Comparison of ENCODE assay signal across 1 cellular context in the genomic region with DNA sequence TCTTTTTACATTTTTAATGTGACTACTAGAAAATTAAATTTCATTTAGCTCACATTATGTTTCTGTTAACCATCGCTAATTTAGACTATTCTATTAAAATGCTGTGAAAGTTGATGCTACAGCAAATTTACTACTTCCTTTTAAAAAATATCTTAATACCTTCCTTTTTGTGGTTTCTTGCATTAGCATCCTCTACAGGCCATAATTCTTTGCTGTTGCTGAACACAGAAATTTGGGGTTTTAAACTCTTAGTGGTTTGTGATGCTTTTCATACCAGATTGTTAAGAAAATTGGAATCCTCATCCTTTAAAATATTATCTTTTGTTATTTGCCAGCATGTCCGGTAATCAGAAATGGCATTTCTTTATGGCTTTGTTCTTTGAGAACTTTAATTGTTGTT.
TF ChIP-seq lines count a peak whose summit lies in the region.

No MANE protein-coding gene starts in this region.

TF ChIP-seq in SK-N-SH treated with all-trans-retinoic acid at 6 μM for 48 hours, 23 proteins besides CTCF, POLR2A, EP300 and RAD21 (continued from another document):
- TF ChIP-seq, protein P1, sequence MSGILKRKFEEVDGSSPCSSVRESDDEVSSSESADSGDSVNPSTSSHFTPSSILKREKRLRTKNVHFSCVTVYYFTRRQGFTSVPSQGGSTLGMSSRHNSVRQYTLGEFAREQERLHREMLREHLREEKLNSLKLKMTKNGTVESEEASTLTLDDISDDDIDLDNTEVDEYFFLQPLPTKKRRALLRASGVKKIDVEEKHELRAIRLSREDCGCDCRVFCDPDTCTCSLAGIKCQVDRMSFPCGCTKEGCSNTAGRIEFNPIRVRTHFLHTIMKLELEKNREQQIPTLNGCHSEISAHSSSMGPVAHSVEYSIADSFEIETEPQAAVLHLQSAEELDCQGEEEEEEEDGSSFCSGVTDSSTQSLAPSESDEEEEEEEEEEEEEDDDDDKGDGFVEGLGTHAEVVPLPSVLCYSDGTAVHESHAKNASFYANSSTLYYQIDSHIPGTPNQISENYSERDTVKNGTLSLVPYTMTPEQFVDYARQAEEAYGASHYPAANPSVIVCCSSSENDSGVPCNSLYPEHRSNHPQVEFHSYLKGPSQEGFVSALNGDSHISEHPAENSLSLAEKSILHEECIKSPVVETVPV (CRISPR knock-in tag; IDR thresholded peaks at IDR 0.05), result no peak
- TF ChIP-seq ARNTL (CRISPR knock-in tag; IDR thresholded peaks at IDR 0.05; ENCODE audit: borderline replicate concordance, low read depth), result no peak
- TF ChIP-seq ZNF70 (CRISPR knock-in tag; IDR thresholded peaks at IDR 0.05), result no peak
- TF ChIP-seq BACH2 (CRISPR knock-in tag; IDR thresholded peaks at IDR 0.05; ENCODE audit: borderline replicate concordance), result no peak
- TF ChIP-seq, protein P2, sequence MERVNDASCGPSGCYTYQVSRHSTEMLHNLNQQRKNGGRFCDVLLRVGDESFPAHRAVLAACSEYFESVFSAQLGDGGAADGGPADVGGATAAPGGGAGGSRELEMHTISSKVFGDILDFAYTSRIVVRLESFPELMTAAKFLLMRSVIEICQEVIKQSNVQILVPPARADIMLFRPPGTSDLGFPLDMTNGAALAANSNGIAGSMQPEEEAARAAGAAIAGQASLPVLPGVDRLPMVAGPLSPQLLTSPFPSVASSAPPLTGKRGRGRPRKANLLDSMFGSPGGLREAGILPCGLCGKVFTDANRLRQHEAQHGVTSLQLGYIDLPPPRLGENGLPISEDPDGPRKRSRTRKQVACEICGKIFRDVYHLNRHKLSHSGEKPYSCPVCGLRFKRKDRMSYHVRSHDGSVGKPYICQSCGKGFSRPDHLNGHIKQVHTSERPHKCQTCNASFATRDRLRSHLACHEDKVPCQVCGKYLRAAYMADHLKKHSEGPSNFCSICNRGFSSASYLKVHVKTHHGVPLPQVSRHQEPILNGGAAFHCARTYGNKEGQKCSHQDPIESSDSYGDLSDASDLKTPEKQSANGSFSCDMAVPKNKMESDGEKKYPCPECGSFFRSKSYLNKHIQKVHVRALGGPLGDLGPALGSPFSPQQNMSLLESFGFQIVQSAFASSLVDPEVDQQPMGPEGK (CRISPR knock-in tag; IDR thresholded peaks at IDR 0.05; ENCODE audit: borderline replicate concordance), result no peak
- TF ChIP-seq PPARA (CRISPR knock-in tag; IDR thresholded peaks at IDR 0.05; ENCODE audit: borderline replicate concordance), result no peak
- TF ChIP-seq CSDC2 (CRISPR knock-in tag; IDR thresholded peaks at IDR 0.05), result no peak
- no peak for TF ChIP-seq POU6F1 (CRISPR knock-in tag; IDR thresholded peaks at IDR 0.05; ENCODE audit: borderline replicate concordance, low read depth)
- TF ChIP-seq SNAI2 (CRISPR knock-in tag; IDR thresholded peaks at IDR 0.05), result no peak
